Comparison of ENCODE assay signal across 8 cellular contexts in genomic region chr14:74425525-74426201, GRCh38. TPM values are rescaled to one million over a fixed set of nuclear protein-coding genes. Genes with fewer than 3 reads are reported as not detected.
DNase-seq lines count a peak whose midpoint lies in the region; ATAC-seq, FAIRE-seq and TF ChIP-seq lines count a peak whose summit lies in the region.
"Had no signal": no experiment of that assay in that cellular context is flagged by ENCODE, and none has a peak within 500 bp of the region (broad histone marks: within the 10 kb centered on the region; RNA-seq: fewer than 3 reads in every experiment).

No MANE protein-coding gene starts in this region.

- H2BK12ac ChIP-seq in neuronal stem cell (ENCODE audit: low read length) = no peak overlapping the region

- no peak overlapping the region for H3K27ac ChIP-seq in neuronal stem cell (replicated peaks; ENCODE audit: low read length)

- H3K4me3 Mint-ChIP-seq in endothelial cell (ENCODE audit: unreplicated experiment) = no peak overlapping the region

- H3K23ac ChIP-seq in neuronal stem cell (ENCODE audit: low read depth, low read length, poor library complexity) = peak overlapping the region; percentile 44

- H3K27ac Mint-ChIP-seq in endothelial cell (ENCODE audit: unreplicated experiment) = no peak overlapping the region

- no peaks in the 10 kb centered on the region for H3K36me3 ChIP-seq in neuronal stem cell (replicated peaks in 1 of 2; ENCODE audit: control insufficient read depth in 2 of 2, insufficient read depth in 2 of 2, low read length in 2 of 2)

- no peak overlapping the region for H2BK120ac ChIP-seq in neuronal stem cell (ENCODE audit: low read depth, low read length)

- peak; percentile 48 for FAIRE-seq in HTR-8/SVneo (lab: Jason Lieb, UNC)

- TF ChIP-seq CTCF in endothelial cell (IDR thresholded peaks at IDR 0.05; ENCODE audit: unreplicated experiment) = no peak

- H4K8ac ChIP-seq in neuronal stem cell (ENCODE audit: low read depth, low read length) = no peak overlapping the region

- H3K4ac ChIP-seq in neuronal stem cell (ENCODE audit: low read length) = no peak overlapping the region

- DNase-seq in HTR-8/SVneo (ENCODE audit: insufficient read length, low spot score) (peak; percentile 88), endothelial cell (ENCODE audit: low spot score) (peak; percentile 81), neuronal stem cell (ENCODE audit: low spot score) (peak; percentile 78), NCI-H1105 treated with DMSO at 0.1 percent for 48 hours (lab: John Stamatoyannopoulos, UW) (no peak), NCI-H2171 treated with DMSO at 0.1 percent for 48 hours (lab: John Stamatoyannopoulos, UW) (no peak)
- peak; percentile 47 to 48 for DNase-seq in activated CD4-positive, alpha-beta T cell treated with anti-CD3 and anti-CD28 coated beads, Interleukin-2, amount 50 U/mL, for 48 hours

- H2BK5ac ChIP-seq in neuronal stem cell (ENCODE audit: low read length) = peak overlapping the region; percentile 40

- H3K4me1 ChIP-seq in neuronal stem cell (ENCODE audit: control insufficient read depth in 2 of 2, insufficient read depth in 1 of 2, low read depth in 1 of 2, low read length in 2 of 2) = peaks cover 0 to 11% of the 10 kb centered on the region in 2 donors

- H2AFZ ChIP-seq in neuronal stem cell (ENCODE audit: low read length) = no peak overlapping the region

- no peak overlapping the region for H2AK5ac ChIP-seq in neuronal stem cell (ENCODE audit: low read depth, low read length)

- no peaks in the 10 kb centered on the region for H3K9me3 Mint-ChIP-seq in endothelial cell (ENCODE audit: unreplicated experiment)

- ATAC-seq in GM19023 (IDR thresholded peaks at IDR 0.05; ENCODE audit: unreplicated experiment) = no peak

- WGBS in neuronal stem cell (ENCODE audit: extremely low coverage in 2 of 2, insufficient read length in 2 of 2, insufficient replicate concordance in 1 of 2), 2 donors = no CpG with 5 or more reads among the region's 66 CpGs

- peak overlapping the region; percentile 59 for H3K4me2 ChIP-seq in neuronal stem cell (ENCODE audit: insufficient read depth, low read length, poor library complexity, severe bottlenecking)

- H3K4me3 ChIP-seq in neuronal stem cell (ENCODE audit: low read length in 2 of 2) = peak overlapping the region in 1 of 2 donors; percentile 13

- H3K18ac ChIP-seq in neuronal stem cell (ENCODE audit: low read length) = peak overlapping the region; percentile 27

- H3K36me3 Mint-ChIP-seq in endothelial cell (ENCODE audit: low read depth, unreplicated experiment) = no peaks in the 10 kb centered on the region

- peaks cover 18% of the 10 kb centered on the region for H3K4me1 Mint-ChIP-seq in endothelial cell (ENCODE audit: unreplicated experiment)

- no peaks in the 10 kb centered on the region for H3K79me1 ChIP-seq in neuronal stem cell (ENCODE audit: low read depth, low read length)

- H4K91ac ChIP-seq in neuronal stem cell (ENCODE audit: low read depth, low read length, poor library complexity) = no peak overlapping the region

- H3K14ac ChIP-seq in neuronal stem cell (ENCODE audit: low read length) = peak overlapping the region; percentile 4

- H3K27me3 Mint-ChIP-seq in endothelial cell (ENCODE audit: unreplicated experiment) = peaks cover 11% of the 10 kb centered on the region

- no peak overlapping the region for H2BK15ac ChIP-seq in neuronal stem cell (ENCODE audit: low read length)

- peaks cover 0 to 80% (median 11%) of the 10 kb centered on the region in 3 experiments for H3K27me3 ChIP-seq in neuronal stem cell (ENCODE audit: control insufficient read depth in 3 of 3, insufficient read depth in 3 of 3, low read depth in 1 of 3, low read length in 3 of 3)

- no peaks in the 10 kb centered on the region for H3K9me3 ChIP-seq in neuronal stem cell (replicated peaks in 1 of 2; ENCODE audit: control insufficient read depth in 2 of 2, insufficient read depth in 1 of 2, low read depth in 1 of 2, low read length in 2 of 2)

- peak overlapping the region; percentile 30 for H3K9ac ChIP-seq in neuronal stem cell (ENCODE audit: low read depth, low read length, poor library complexity)

RNA-seq across cellular contexts. Expression of gene SYNDIG1L, which starts 0.3 kb away (rescaled TPM):
- total RNA-seq in endothelial cell (ENCODE audit: unreplicated experiment) = 1.1 TPM
- polyA plus RNA-seq in neuronal stem cell (2013, experiment 1 of 2) = 1.8 TPM
- polyA plus RNA-seq in neuronal stem cell (2013, experiment 2 of 2) = 1.7 TPM
- total RNA-seq: LHCN-M2 had no signal

Comparison
In these comparisons a context has a peak if more than half of its experiments do, and no peak if none do; other contexts are left out.
1. DNase-seq: peak in HTR-8/SVneo (single experiment), activated CD4-positive, alpha-beta T cell treated with anti-CD3 and anti-CD28 coated beads, Interleukin-2, amount 50 U/mL, for 48 hours (2 of 2), endothelial cell (single experiment) and neuronal stem cell (single experiment); none in NCI-H1105 treated with DMSO at 0.1 percent for 48 hours (single experiment) and NCI-H2171 treated with DMSO at 0.1 percent for 48 hours (single experiment).